In the genomic region with DNA sequence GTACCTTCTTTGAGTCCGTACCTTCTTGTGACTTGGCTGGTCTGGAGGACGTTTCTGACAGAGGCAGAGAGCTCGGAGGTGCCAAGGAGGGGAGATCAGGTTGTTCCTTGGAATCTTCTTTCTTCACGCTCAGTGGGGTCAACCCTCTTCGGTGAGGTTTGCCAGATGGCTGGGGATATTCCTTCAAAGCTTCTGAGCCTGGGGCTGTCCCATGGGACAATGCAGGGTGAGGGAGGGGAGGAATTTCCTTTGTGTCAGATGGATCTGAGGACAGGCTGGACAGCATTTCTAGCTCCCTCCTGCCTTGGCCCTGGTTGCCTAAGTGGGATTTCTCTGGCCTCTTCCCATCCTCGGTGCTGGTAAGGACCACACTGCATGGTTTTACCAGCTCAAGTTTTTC, we compare ENCODE assay signal across 22 cellular contexts.
DNase-seq lines count a peak whose midpoint lies in the region; ATAC-seq and TF ChIP-seq lines count a peak whose summit lies in the region.
"Had no signal": no experiment of that assay in that cellular context is flagged by ENCODE, and none has a peak within 500 bp of the region (broad histone marks: within the 10 kb centered on the region; RNA-seq: fewer than 3 reads in every experiment).

No MANE protein-coding gene starts in this region.

- H3K4me1 Mint-ChIP-seq in activated T-helper 1 cell treated with anti-CD3 and anti-CD28 coated beads, Interleukin-12 subunit alpha, Interleukin-12 subunit beta, Interleukin-2, Interleukin-4 antibody, amounts not matched to agents 30 ng/mL and 10 ng/mL and 1 ng/mL, durations not matched to agents 14 hours and 24 hours and 36 hours (ENCODE audit: low read depth): peaks cover 53% of the 10 kb centered on the region
- H3K4me1 Mint-ChIP-seq in osteocyte (ENCODE audit: unreplicated experiment): no peaks in the 10 kb centered on the region
- peaks cover 20% of the 10 kb centered on the region for H3K4me1 Mint-ChIP-seq in stimulated activated memory B cell treated with anti-CD40 and anti-IgM and Interleukin-4, amounts not matched to agents 10 μg/mL and 1 μg/mL and 100 μg/mL, for 72 hours

- H3K9ac ChIP-seq in BLaER1 treated with 17β-estradiol and CSF1 and Interleukin-3, amounts not matched to agents 10 nM and 100 nM: no peak overlapping the region

- H3K4me3 ChIP-seq in BLaER1 treated with 17β-estradiol and CSF1 and Interleukin-3, amounts not matched to agents 10 nM and 100 nM: no peak overlapping the region

- H3K27me3 ChIP-seq in BLaER1 treated with 17β-estradiol and CSF1 and Interleukin-3, amounts not matched to agents 10 nM and 100 nM: no peaks in the 10 kb centered on the region
- H3K27me3 ChIP-seq: BE2C had no signal

- ATAC-seq in stimulated activated memory B cell treated with anti-CD40 and anti-IgM and Interleukin-4, amounts not matched to agents 10 μg/mL and 1 μg/mL and 100 μg/mL, for 72 hours: no peak
- ATAC-seq: CD8-positive, alpha-beta T cell had no signal

- peaks cover 0 to 6% (median 0%) of the 10 kb centered on the region in 11 experiments; a peak in 3 of 22 replicates for H4K20me1 ChIP-seq in BLaER1 treated with 17β-estradiol and CSF1 and Interleukin-3, amounts not matched to agents 10 nM and 100 nM

- DNase-seq in NCI-H82 (lab: John Stamatoyannopoulos, UW) (peak; percentile 83), NCI-H82 treated with DMSO at 0.1 percent for 48 hours (lab: John Stamatoyannopoulos, UW; ENCODE audit: unreplicated experiment) (no peak), osteocyte (ENCODE audit: extremely low spot score, unreplicated experiment) (peak; percentile 54), T-helper 1 cell (no peak), globus pallidus (ENCODE audit: low spot score) (no peak)
- DNase-seq in activated T-helper 1 cell treated with anti-CD3 and anti-CD28 coated beads, Interleukin-12 subunit alpha, Interleukin-12 subunit beta, Interleukin-2, Interleukin-4 antibody, amounts not matched to agents 30 ng/mL and 10 ng/mL and 1 ng/mL, durations not matched to agents 14 hours and 24 hours and 36 hours (ENCODE audit: low spot score): no peak
- DNase-seq: 8988T, BE2C, GF-D8, H9, IMR-90, MM.1S, NCI-H1092 treated with DMSO at 0.1 percent for 48 hours, NCI-H2081 treated with DMSO at 0.1 percent for 48 hours, NCI-H2227 treated with DMSO at 0.1 percent for 48 hours, NCI-H526, OCI-M1, RPMI8226, SIG-M5 had no signal

- intact Hi-C loops in activated T-helper 1 cell treated with anti-CD3 and anti-CD28 coated beads, Interleukin-12 subunit alpha, Interleukin-12 subunit beta, Interleukin-2, Interleukin-4 antibody, amounts not matched to agents 30 ng/mL and 10 ng/mL and 1 ng/mL, durations not matched to agents 14 hours and 24 hours and 36 hours (cut with micrococcal nuclease): no loop called here

- H3K36me3 ChIP-seq in BLaER1 treated with 17β-estradiol and CSF1 and Interleukin-3, amounts not matched to agents 10 nM and 100 nM: peaks cover 0 to 48% (median 9%) of the 10 kb centered on the region in 11 experiments; a peak in 12 of 22 replicates
- H3K36me3 ChIP-seq: BE2C had no signal

- H3K27ac ChIP-seq in BLaER1 treated with 17β-estradiol and CSF1 and Interleukin-3, amounts not matched to agents 10 nM and 100 nM: peak overlapping the region in 7 of 11 experiments; percentile 16 to 61 (median 45); a peak in 6 of 22 replicates

- H3K27me3 Mint-ChIP-seq in activated T-helper 1 cell treated with anti-CD3 and anti-CD28 coated beads, Interleukin-12 subunit alpha, Interleukin-12 subunit beta, Interleukin-2, Interleukin-4 antibody, amounts not matched to agents 30 ng/mL and 10 ng/mL and 1 ng/mL, durations not matched to agents 14 hours and 24 hours and 36 hours (ENCODE audit: insufficient read depth): no peaks in the 10 kb centered on the region
- H3K27me3 Mint-ChIP-seq in osteocyte (ENCODE audit: unreplicated experiment): no peaks in the 10 kb centered on the region
- H3K27me3 Mint-ChIP-seq in stimulated activated memory B cell treated with anti-CD40 and anti-IgM and Interleukin-4, amounts not matched to agents 10 μg/mL and 1 μg/mL and 100 μg/mL, for 72 hours: no peaks in the 10 kb centered on the region

- H3K4me3 Mint-ChIP-seq in activated T-helper 1 cell treated with anti-CD3 and anti-CD28 coated beads, Interleukin-12 subunit alpha, Interleukin-12 subunit beta, Interleukin-2, Interleukin-4 antibody, amounts not matched to agents 30 ng/mL and 10 ng/mL and 1 ng/mL, durations not matched to agents 14 hours and 24 hours and 36 hours: no peak overlapping the region
- no peak overlapping the region for H3K4me3 Mint-ChIP-seq in osteocyte (ENCODE audit: unreplicated experiment)
- no peak overlapping the region for H3K4me3 Mint-ChIP-seq in stimulated activated memory B cell treated with anti-CD40 and anti-IgM and Interleukin-4, amounts not matched to agents 10 μg/mL and 1 μg/mL and 100 μg/mL, for 72 hours
- H3K4me3 Mint-ChIP-seq: CD8-positive, alpha-beta T cell; H9 had no signal

- peaks cover 77% of the 10 kb centered on the region for H3K36me3 Mint-ChIP-seq in activated T-helper 1 cell treated with anti-CD3 and anti-CD28 coated beads, Interleukin-12 subunit alpha, Interleukin-12 subunit beta, Interleukin-2, Interleukin-4 antibody, amounts not matched to agents 30 ng/mL and 10 ng/mL and 1 ng/mL, durations not matched to agents 14 hours and 24 hours and 36 hours (ENCODE audit: low read depth)
- no peaks in the 10 kb centered on the region for H3K36me3 Mint-ChIP-seq in osteocyte (ENCODE audit: unreplicated experiment)
- H3K36me3 Mint-ChIP-seq in stimulated activated memory B cell treated with anti-CD40 and anti-IgM and Interleukin-4, amounts not matched to agents 10 μg/mL and 1 μg/mL and 100 μg/mL, for 72 hours: peaks cover 63% of the 10 kb centered on the region

- H3K9me3 Mint-ChIP-seq in activated T-helper 1 cell treated with anti-CD3 and anti-CD28 coated beads, Interleukin-12 subunit alpha, Interleukin-12 subunit beta, Interleukin-2, Interleukin-4 antibody, amounts not matched to agents 30 ng/mL and 10 ng/mL and 1 ng/mL, durations not matched to agents 14 hours and 24 hours and 36 hours: no peaks in the 10 kb centered on the region
- H3K9me3 Mint-ChIP-seq in osteocyte (ENCODE audit: unreplicated experiment): no peaks in the 10 kb centered on the region
- H3K9me3 Mint-ChIP-seq in stimulated activated memory B cell treated with anti-CD40 and anti-IgM and Interleukin-4, amounts not matched to agents 10 μg/mL and 1 μg/mL and 100 μg/mL, for 72 hours: no peaks in the 10 kb centered on the region
- H3K9me3 Mint-ChIP-seq: CD8-positive, alpha-beta T cell; H9 had no signal

- H3K27ac Mint-ChIP-seq in activated T-helper 1 cell treated with anti-CD3 and anti-CD28 coated beads, Interleukin-12 subunit alpha, Interleukin-12 subunit beta, Interleukin-2, Interleukin-4 antibody, amounts not matched to agents 30 ng/mL and 10 ng/mL and 1 ng/mL, durations not matched to agents 14 hours and 24 hours and 36 hours: peak overlapping the region; percentile 24
- no peak overlapping the region for H3K27ac Mint-ChIP-seq in osteocyte (ENCODE audit: unreplicated experiment)
- H3K27ac Mint-ChIP-seq in stimulated activated memory B cell treated with anti-CD40 and anti-IgM and Interleukin-4, amounts not matched to agents 10 μg/mL and 1 μg/mL and 100 μg/mL, for 72 hours: no peak overlapping the region
- H3K27ac Mint-ChIP-seq: CD8-positive, alpha-beta T cell; H9 had no signal

- peak overlapping the region in 10 of 11 experiments; percentile 65 to 94 (median 82); a peak in 20 of 22 replicates for H3K4me2 ChIP-seq in BLaER1 treated with 17β-estradiol and CSF1 and Interleukin-3, amounts not matched to agents 10 nM and 100 nM

- no peaks in the 10 kb centered on the region for H3K9me3 ChIP-seq in BLaER1 treated with 17β-estradiol and CSF1 and Interleukin-3, amounts not matched to agents 10 nM and 100 nM (replicated peaks in 1 of 11)
- H3K9me3 ChIP-seq: BE2C had no signal

- TF ChIP-seq CTCF in osteocyte (IDR thresholded peaks at IDR 0.05): no peak

- peaks cover 26 to 74% (median 59%) of the 10 kb centered on the region in 10 experiments for H3K4me1 ChIP-seq in BLaER1 treated with 17β-estradiol and CSF1 and Interleukin-3, amounts not matched to agents 10 nM and 100 nM
- H3K4me1 ChIP-seq: BE2C had no signal

Comparison
In these comparisons a context has a peak if more than half of its experiments do, and no peak if none do; other contexts are left out.
1. DNase-seq: peak in NCI-H82 (single experiment) and osteocyte (single experiment); none in NCI-H82 treated with DMSO at 0.1 percent for 48 hours (single experiment), activated T-helper 1 cell treated with anti-CD3 and anti-CD28 coated beads, Interleukin-12 subunit alpha, Interleukin-12 subunit beta, Interleukin-2, Interleukin-4 antibody, amounts not matched to agents 30 ng/mL and 10 ng/mL and 1 ng/mL, durations not matched to agents 14 hours and 24 hours and 36 hours (single experiment), T-helper 1 cell (0 of 5) and globus pallidus (single experiment).